8 cellular contexts compared by ENCODE assay signal in genomic region chr12:91778091-91778819, GRCh38.
DNase-seq lines count a peak whose midpoint lies in the region; ATAC-seq and TF ChIP-seq lines count a peak whose summit lies in the region.

No MANE protein-coding gene starts in this region.

- H3K36me3 Mint-ChIP-seq in activated naive CD4-positive, alpha-beta T cell treated with anti-CD3 and anti-CD28 coated beads, Interleukin-2, amount 50 U/mL, for 24 hours: no peaks in the 10 kb centered on the region

- H3K4me1 ChIP-seq in trophoblast cell (ENCODE audit: control insufficient read depth in 1 of 2, insufficient read depth in 2 of 2, low read length in 2 of 2): peaks cover 2 to 7% of the 10 kb centered on the region in 2 experiments

- H3K23ac ChIP-seq in trophoblast cell (ENCODE audit: low read length): no peak overlapping the region

- H3K4me2 ChIP-seq in trophoblast cell (ENCODE audit: low read length): no peak overlapping the region

- peaks cover 11% of the 10 kb centered on the region for H3K79me1 ChIP-seq in trophoblast cell (ENCODE audit: low read length)

- H4K91ac ChIP-seq in trophoblast cell (ENCODE audit: low read depth, low read length): no peak overlapping the region

- H4K12ac ChIP-seq in trophoblast cell (ENCODE audit: low read depth, low read length): no peak overlapping the region

- H3K79me2 ChIP-seq in trophoblast cell (ENCODE audit: control insufficient read depth, insufficient read depth, low read length, poor library complexity): no peaks in the 10 kb centered on the region

- peak overlapping the region; percentile 86 for H3K4me3 Mint-ChIP-seq in activated naive CD4-positive, alpha-beta T cell treated with anti-CD3 and anti-CD28 coated beads, Interleukin-2, amount 50 U/mL, for 24 hours

- no peaks in the 10 kb centered on the region for H3K9me3 Mint-ChIP-seq in activated naive CD4-positive, alpha-beta T cell treated with anti-CD3 and anti-CD28 coated beads, Interleukin-2, amount 50 U/mL, for 24 hours

- peaks cover 53% of the 10 kb centered on the region for H3K4me1 Mint-ChIP-seq in activated naive CD4-positive, alpha-beta T cell treated with anti-CD3 and anti-CD28 coated beads, Interleukin-2, amount 50 U/mL, for 24 hours

- no peak for DNase-seq in activated naive CD4-positive, alpha-beta T cell treated with anti-CD3 and anti-CD28 coated beads, Interleukin-2, amount 50 U/mL, for 16 hours
- DNase-seq in astrocyte of the spinal cord (ENCODE audit: low read depth, low spot score): peak; percentile 38
- peak in 1 of 2 donors; percentile 22 for DNase-seq in trophoblast cell
- DNase-seq in cerebellum (ENCODE audit: low spot score): no peak
- no peak for DNase-seq in glomerular visceral epithelial cell (ENCODE audit: extremely low spot score)
- DNase-seq in GM19238 (ENCODE audit: insufficient read length, low spot score): no peak

- no peak overlapping the region for H3K4me3 ChIP-seq in astrocyte of the spinal cord (ENCODE audit: low read depth, low read length)
- no peak overlapping the region for H3K4me3 ChIP-seq in trophoblast cell (ENCODE audit: low read depth, low read length)

- no peak overlapping the region for H3K27ac ChIP-seq in trophoblast cell (ENCODE audit: low read depth, low read length)

- in situ Hi-C loops in astrocyte of the spinal cord (cut with HindIII; ENCODE audit: low sequenced_read_pairs): no loop called here

- no peak overlapping the region for H3K4ac ChIP-seq in trophoblast cell (ENCODE audit: low read depth, low read length)

- peak; percentile 54 for ATAC-seq in HG03135 (IDR thresholded peaks at IDR 0.05; ENCODE audit: unreplicated experiment)

- peak overlapping the region; percentile 33 for H2BK120ac ChIP-seq in trophoblast cell (ENCODE audit: insufficient read depth, low read length, poor library complexity)

- no peaks in the 10 kb centered on the region for H3K9me3 ChIP-seq in trophoblast cell (ENCODE audit: insufficient read depth, low read depth, low read length)

- no peak overlapping the region for H2BK5ac ChIP-seq in trophoblast cell (ENCODE audit: low read depth, low read length, poor library complexity)

- H3K27me3 Mint-ChIP-seq in activated naive CD4-positive, alpha-beta T cell treated with anti-CD3 and anti-CD28 coated beads, Interleukin-2, amount 50 U/mL, for 24 hours: no peaks in the 10 kb centered on the region

- no peak overlapping the region for H3K9ac ChIP-seq in trophoblast cell (ENCODE audit: low read length)

- WGBS in trophoblast cell (ENCODE audit: extremely low coverage, insufficient coverage, insufficient read length): no CpG with 5 or more reads among the region's 3 CpGs

- peak overlapping the region; percentile 93 for H3K27ac Mint-ChIP-seq in activated naive CD4-positive, alpha-beta T cell treated with anti-CD3 and anti-CD28 coated beads, Interleukin-2, amount 50 U/mL, for 24 hours

- H3K14ac ChIP-seq in trophoblast cell (ENCODE audit: low read length): no peak overlapping the region

- no peak overlapping the region for H4K8ac ChIP-seq in trophoblast cell (ENCODE audit: low read depth, low read length)

- H3K27me3 ChIP-seq in trophoblast cell (ENCODE audit: insufficient read depth, low read length): no peaks in the 10 kb centered on the region

- TF ChIP-seq CTCF in astrocyte of the spinal cord (IDR thresholded peaks at IDR 0.05; ENCODE audit: low read depth, low read length): no peak

- no peak overlapping the region for H2BK12ac ChIP-seq in trophoblast cell (ENCODE audit: low read length)

- H2AFZ ChIP-seq in trophoblast cell (ENCODE audit: insufficient read depth, low read length, poor library complexity): no peak overlapping the region

- no peak overlapping the region for H3K18ac ChIP-seq in trophoblast cell (ENCODE audit: low read length)

- no peak overlapping the region for H2AK5ac ChIP-seq in trophoblast cell (ENCODE audit: low read length)

- no peaks in the 10 kb centered on the region for H3K36me3 ChIP-seq in trophoblast cell (ENCODE audit: control insufficient read depth in 1 of 2, insufficient read depth in 2 of 2, low read length in 2 of 2)
